ENCODE assay signal across 8 cellular contexts in the genomic region with DNA sequence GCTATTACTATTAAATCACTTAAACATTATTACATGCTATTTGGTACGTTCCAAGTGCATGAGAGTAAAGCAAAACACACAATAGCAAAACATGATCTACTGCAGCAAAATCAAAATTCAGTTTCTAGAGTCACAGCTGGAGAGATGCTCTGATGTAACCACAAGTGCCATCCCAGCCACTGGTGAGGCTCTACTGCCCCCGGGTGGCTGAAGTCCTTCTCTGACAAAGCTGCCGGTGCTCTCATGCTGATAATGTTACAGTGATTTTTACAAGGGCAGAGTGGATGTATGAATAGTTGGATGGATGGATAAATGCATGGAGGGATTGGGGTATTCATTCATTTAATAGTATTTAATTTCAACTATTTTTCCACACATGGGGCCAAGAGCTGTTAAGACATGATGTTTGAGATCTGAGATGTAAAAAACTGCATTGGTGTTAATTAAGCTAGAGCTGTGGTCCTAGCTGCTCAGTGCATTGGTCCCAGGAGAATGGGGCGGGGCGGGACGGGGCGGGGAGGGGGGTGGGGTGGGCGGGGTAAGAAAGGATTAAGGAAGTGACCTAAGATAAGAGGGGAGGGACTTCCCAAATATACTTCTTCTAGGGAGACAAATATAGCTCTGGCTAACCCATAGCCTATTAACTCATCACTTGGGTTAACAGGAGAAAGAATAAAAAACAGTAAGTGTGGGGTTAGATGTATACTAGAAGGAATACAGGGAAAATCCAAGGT. TPM values are rescaled to one million over a fixed set of nuclear protein-coding genes. Genes with fewer than 3 reads are reported as not detected.
DNase-seq lines count a peak whose midpoint lies in the region; ATAC-seq, FAIRE-seq and TF ChIP-seq lines count a peak whose summit lies in the region.

No MANE protein-coding gene starts in this region.

- H3K4me1 ChIP-seq in GM23338 (ENCODE audit: insufficient read depth): no peaks in the 10 kb centered on the region

- TF ChIP-seq CTCF in GM23338 (conservative IDR thresholded peaks at IDR 0.05; ENCODE audit: low read depth in 2 of 2) (peak; percentile 97 to 99), VCaP (conservative IDR thresholded peaks at IDR 0.05) (peak; percentile 98), bronchial epithelial cell (IDR thresholded peaks at IDR 0.05; ENCODE audit: insufficient read depth, low read length, severe bottlenecking) (peak; percentile 87)

- H3K9me2 ChIP-seq in GM23338 (ENCODE audit: insufficient read depth): no peaks in the 10 kb centered on the region; the same call in 1 of the 2 replicates

- ATAC-seq in GM23338: peak; percentile 97
- no peak for ATAC-seq in HG02678 (IDR thresholded peaks at IDR 0.05; ENCODE audit: unreplicated experiment)

- H3K4me3 Mint-ChIP-seq in GM23338: 0 out of 3 replicates have a peak overlapping the region, but pooled peaks have one; percentile 24

- H3K27ac Mint-ChIP-seq in GM23338: peak overlapping the region; percentile 30; the same call in 1 of the 2 replicates

- H3F3A ChIP-seq in GM23338 (replicated peaks; ENCODE audit: low read depth): no peaks in the 10 kb centered on the region

- no peak overlapping the region for H3K4me2 ChIP-seq in GM23338

- H3K4me3 ChIP-seq in GM23338: no peak overlapping the region
- no peak overlapping the region for H3K4me3 ChIP-seq in bronchial epithelial cell (ENCODE audit: low read depth, low read length)

- H3K79me2 ChIP-seq in GM23338 (replicated peaks; ENCODE audit: insufficient read depth): no peaks in the 10 kb centered on the region

- H3K36me3 Mint-ChIP-seq in GM23338 (ENCODE audit: low read depth): peaks cover 4% of the 10 kb centered on the region; the same call in 2 of the 3 replicates

- no peaks in the 10 kb centered on the region for H4K20me1 ChIP-seq in GM23338 (replicated peaks; ENCODE audit: insufficient read depth)

- H3K9me3 Mint-ChIP-seq in GM23338: peaks cover 5% of the 10 kb centered on the region; the same call in 2 of the 3 replicates

- H3K36me3 ChIP-seq in GM23338 (ENCODE audit: insufficient read depth) (no peaks in the 10 kb centered on the region), bronchial epithelial cell (ENCODE audit: control insufficient read depth, insufficient read depth, low read length) (no peaks in the 10 kb centered on the region)

- FAIRE-seq in bronchial epithelial cell (lab: Jason Lieb, UNC): no peak

- H2AFZ ChIP-seq in GM23338: peak overlapping the region; percentile 28

- H3K27ac ChIP-seq in GM23338 (ENCODE audit: low read depth) (no peak overlapping the region), VCaP (no peak overlapping the region)

- H3K4me1 Mint-ChIP-seq in GM23338: peaks cover 5% of the 10 kb centered on the region; the same call in 2 of the 3 replicates

- H3K27me3 Mint-ChIP-seq in GM23338 (ENCODE audit: insufficient read depth, low read depth, poor library complexity): peaks cover 2% of the 10 kb centered on the region

- H3K27me3 ChIP-seq in GM23338 (ENCODE audit: insufficient read depth) (no peaks in the 10 kb centered on the region), bronchial epithelial cell (ENCODE audit: control insufficient read depth, insufficient read depth, low read length) (no peaks in the 10 kb centered on the region)

- DNase-seq in AG08395 (ENCODE audit: low spot score): peak; percentile 92
- peak; percentile 92 for DNase-seq in GM23338 (ENCODE audit: low spot score)
- peak; percentile 92 for DNase-seq in NCI-H2171 treated with DMSO at 0.1 percent for 48 hours (lab: John Stamatoyannopoulos, UW)
- peak; percentile 61 for DNase-seq in bronchial epithelial cell (ENCODE audit: low read depth)
- peak; percentile 73 for DNase-seq in iris pigment epithelial cell (ENCODE audit: low read depth)
- peak; percentile 68 for DNase-seq in stimulated activated CD4-positive, alpha-beta T cell treated with anti-CD3 and anti-CD28 coated beads, Interleukin-1b, Interleukin-23, amount 100 ng/mL, for 48 hours

TF ChIP-seq in GM23338, 12 proteins besides CTCF, POLR2A, EP300 and RAD21:
- TF ChIP-seq CREB1 (CRISPR knock-in tag; IDR thresholded peaks at IDR 0.05; ENCODE audit: low read depth): peak; percentile 49
- no peak for TF ChIP-seq STAT1 (IDR thresholded peaks at IDR 0.05; ENCODE audit: unreplicated experiment)

RNA-seq across cellular contexts. Expression of gene SPESP1, which starts 5.3 kb away (rescaled TPM):
- total RNA-seq in GM23338 (2014; rRNA removed; shearing (Covaris generic)): not detected in 2 replicates
- not detected in 2 replicates for polyA plus RNA-seq in GM23338 (2016; fragmentation: Nextera tagmentation; extraction: Ambion mirVana)
- total RNA-seq in bronchial epithelial cell: 3.8 and 4.2 TPM in 2 replicates
